ENCODE assay signal across 10 cellular contexts in the genomic region with DNA sequence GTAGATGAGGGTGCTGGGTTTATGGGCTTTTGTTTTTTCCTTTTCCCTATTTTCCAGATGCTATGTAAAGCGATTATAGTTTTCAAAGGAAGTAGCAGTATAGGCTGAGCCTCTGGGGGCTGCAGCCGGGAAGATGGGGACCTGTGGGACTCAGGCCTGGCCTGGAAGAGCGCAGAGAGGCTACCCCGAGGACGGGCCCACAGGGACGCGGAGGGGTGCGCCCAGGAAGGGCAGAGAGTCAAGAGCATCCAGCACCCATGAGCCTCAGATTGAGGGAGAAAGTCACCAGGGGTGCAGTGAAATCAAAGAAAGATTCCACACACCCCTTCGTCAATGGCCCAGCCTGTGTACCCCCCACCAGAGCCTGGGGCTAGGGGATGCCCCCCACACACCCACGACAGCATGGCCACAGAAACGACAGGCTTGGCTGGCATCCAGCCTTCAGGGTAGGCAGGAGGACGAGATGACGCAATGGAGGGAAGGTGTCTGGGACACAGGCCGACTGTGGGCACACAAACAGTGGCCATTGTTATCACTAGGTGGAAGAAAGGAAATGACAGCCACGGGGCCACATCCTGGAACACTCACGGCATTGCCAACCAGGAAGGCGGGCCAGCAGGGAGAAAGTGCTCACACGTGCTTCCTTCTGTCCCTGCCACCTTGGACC. TPM values are rescaled to one million over a fixed set of nuclear protein-coding genes. Genes with fewer than 3 reads are reported as not detected.
DNase-seq lines count a peak whose midpoint lies in the region; ATAC-seq, FAIRE-seq and TF ChIP-seq lines count a peak whose summit lies in the region.
"Had no signal": no experiment of that assay in that cellular context is flagged by ENCODE, and none has a peak within 500 bp of the region (broad histone marks: within the 10 kb centered on the region; RNA-seq: fewer than 3 reads in every experiment).

No MANE protein-coding gene starts in this region.

- no peaks in the 10 kb centered on the region for H3F3A ChIP-seq in PC-3 (ENCODE audit: low read length, unreplicated experiment)

- peak overlapping the region; percentile 30; the same call in 1 of the 3 replicates for H3K4me2 ChIP-seq in A549
- no peak overlapping the region for H3K4me2 ChIP-seq in PC-3 (ENCODE audit: low read length)
- no peak overlapping the region for H3K4me2 ChIP-seq in mammary epithelial cell (ENCODE audit: insufficient read depth, low read depth, low read length)
- H3K4me2 ChIP-seq: SK-N-SH had no signal

- whole genome bisulfite sequencing in A549 (ENCODE audit: missing lambda C conversion rate) = 82% methylated on average over 10 of the region's 18 CpGs
- WGBS in mammary epithelial cell (ENCODE audit: low coverage, missing lambda C conversion rate) = 28% methylated on average over 7 of the region's 18 CpGs

- no peaks in the 10 kb centered on the region for H4K20me1 ChIP-seq in PC-3 (ENCODE audit: low read length)
- H4K20me1 ChIP-seq in mammary epithelial cell (ENCODE audit: insufficient read depth, low read length) = no peaks in the 10 kb centered on the region

- no peak for FAIRE-seq in A549 (lab: Jason Lieb, UNC)
- FAIRE-seq: G401.6 had no signal

- no peak overlapping the region for H3K4me3 ChIP-seq in A549
- no peak overlapping the region for H3K4me3 ChIP-seq in PC-3 (ENCODE audit: low read length)
- no peak overlapping the region for H3K4me3 ChIP-seq in mammary epithelial cell (replicated peaks in 1 of 3; ENCODE audit: insufficient read depth in 1 of 3, low read depth in 2 of 3, low read length in 3 of 3)
- no peak overlapping the region for H3K4me3 ChIP-seq in mucosa of stomach (ENCODE audit: low read length)

- no peaks in the 10 kb centered on the region for H3K9me2 ChIP-seq in PC-3 (replicated peaks; ENCODE audit: low read length)
- H3K9me2 ChIP-seq: SK-N-SH had no signal

- peaks cover 30% of the 10 kb centered on the region for H3K4me1 ChIP-seq in A549
- peaks cover 12% of the 10 kb centered on the region for H3K4me1 ChIP-seq in PC-3 (ENCODE audit: insufficient read depth, low read length)
- peaks cover 38% of the 10 kb centered on the region for H3K4me1 ChIP-seq in mammary epithelial cell (ENCODE audit: insufficient read depth, low read length)
- peaks cover 40% of the 10 kb centered on the region for H3K4me1 ChIP-seq in mucosa of stomach (ENCODE audit: control insufficient read depth, insufficient read depth, low read length)

- TF ChIP-seq EP300 in A549 (IDR thresholded peaks at IDR 0.05) = no peak

- intact Hi-C loops in PC-3 (cut with micrococcal nuclease) (no loop called here), mammary epithelial cell (cut with micrococcal nuclease) (no loop called here)

- DNase-seq in A549 (ENCODE audit: low read depth in 1 of 2, low spot score in 1 of 2) (no peak), PC-3 (peak; percentile 13), mammary epithelial cell (peak; percentile 80), dedifferentiated amniotic fluid mesenchymal stem cell (ENCODE audit: extremely low spot score) (no peak), retina (no peak)
- DNase-seq: SK-N-SH had no signal

- CTCF ChIA-PET in A549 (lab: Yijun Ruan, JAX) = interaction anchor here (0.7 kb wide), 1 partner anchor 58 kb away, joined by 3 read pairs; no protein-coding TSS in a partner anchor
- CTCF ChIA-PET in PC-3 (lab: Charles Lee) = no interaction called here
- CTCF ChIA-PET in mammary epithelial cell (lab: Charles Lee; ENCODE audit: low non-redundant PET) = no interaction called here

- no peaks in the 10 kb centered on the region for H3K36me3 ChIP-seq in PC-3 (ENCODE audit: low read depth, low read length)
- no peaks in the 10 kb centered on the region for H3K36me3 ChIP-seq in mammary epithelial cell (ENCODE audit: insufficient read depth, low read length)
- no peaks in the 10 kb centered on the region for H3K36me3 ChIP-seq in mucosa of stomach (ENCODE audit: control insufficient read depth, insufficient read depth, low read length)

- dilution Hi-C loops in mammary epithelial cell (cut with HindIII; ENCODE audit: low sequenced_read_pairs) = loop anchor here (5.0 to 10.0 kb wide), 3 partner anchors 70 to 432 kb away; no protein-coding TSS in a partner anchor

- H3K79me2 ChIP-seq in PC-3 (ENCODE audit: low read length) (no peaks in the 10 kb centered on the region), mammary epithelial cell (ENCODE audit: insufficient read depth, low read length) (no peaks in the 10 kb centered on the region)

- H3K9ac ChIP-seq in PC-3 (ENCODE audit: low read length) = no peak overlapping the region
- H3K9ac ChIP-seq in mammary epithelial cell (ENCODE audit: insufficient read depth, low read length) = peak overlapping the region; percentile 49
- H3K9ac ChIP-seq in mucosa of stomach (ENCODE audit: low read length) = peak overlapping the region; percentile 48
- H3K9ac ChIP-seq: SK-N-SH had no signal

- TF ChIP-seq POLR2A in A549 (IDR thresholded peaks at IDR 0.05; ENCODE audit: low read length) = no peak

- no peaks in the 10 kb centered on the region for H3K27me3 ChIP-seq in PC-3 (ENCODE audit: low read length)
- no peaks in the 10 kb centered on the region for H3K27me3 ChIP-seq in mammary epithelial cell (ENCODE audit: insufficient read depth, low read length)
- no peaks in the 10 kb centered on the region for H3K27me3 ChIP-seq in mucosa of stomach (ENCODE audit: control insufficient read depth, insufficient read depth, low read length)

- no peaks in the 10 kb centered on the region for H3K9me3 ChIP-seq in A549
- no peaks in the 10 kb centered on the region for H3K9me3 ChIP-seq in PC-3 (ENCODE audit: low read length)
- no peaks in the 10 kb centered on the region for H3K9me3 ChIP-seq in mammary epithelial cell (replicated peaks; ENCODE audit: insufficient read depth, low read length)
- no peaks in the 10 kb centered on the region for H3K9me3 ChIP-seq in mucosa of stomach (ENCODE audit: control insufficient read depth, low read length)
- H3K9me3 ChIP-seq: SK-N-SH had no signal

- peak overlapping the region; percentile 44 to 68; a peak in 4 of 6 replicates for H3K27ac ChIP-seq in A549
- H3K27ac ChIP-seq in PC-3 (ENCODE audit: low read length) = no peak overlapping the region
- H3K27ac ChIP-seq in mammary epithelial cell (ENCODE audit: insufficient read depth, low read depth, low read length) = peak overlapping the region; percentile 77

- TF ChIP-seq RAD21 in A549 (conservative IDR thresholded peaks at IDR 0.05 in 1 of 2, IDR thresholded peaks at IDR 0.05 in 1 of 2) = no peak

- in situ Hi-C loops in mammary epithelial cell (cut with MboI; ENCODE audit: low sequenced_read_pairs in 2 of 2) = no loop called here

- BruUV-seq in PC-3 (replicated peaks; lab: Mats Ljungman, UMichigan) = no TSS peak
- BruUV-seq in mammary epithelial cell (replicated peaks; lab: Mats Ljungman, UMichigan) = no TSS peak

- POLR2A ChIA-PET in A549 (lab: Yijun Ruan, JAX) (no interaction called here), PC-3 (lab: Charles Lee; ENCODE audit: unreplicated experiment) (no interaction called here)

- ATAC-seq in A549 (no peak; a peak in 2 of 6 replicates), PC-3 (peak; percentile 68), HG03354 (IDR thresholded peaks at IDR 0.05; ENCODE audit: poor library complexity, severe bottlenecking, unreplicated experiment) (no peak), HG03442 (IDR thresholded peaks at IDR 0.05; ENCODE audit: unreplicated experiment) (no peak)

- TF ChIP-seq CTCF in A549 (IDR thresholded peaks at IDR 0.05) (no peak), PC-3 (conservative IDR thresholded peaks at IDR 0.05; ENCODE audit: low read depth, low read length) (no peak), mammary epithelial cell (conservative IDR thresholded peaks at IDR 0.05 in 1 of 2, IDR thresholded peaks at IDR 0.05 in 1 of 2; ENCODE audit: extremely low read depth in 1 of 2, insufficient read depth in 1 of 2, low read depth in 1 of 2, low read length in 2 of 2) (no peak)

- H2AFZ ChIP-seq in PC-3 (ENCODE audit: low read length) = no peak overlapping the region
- H2AFZ ChIP-seq in mammary epithelial cell (ENCODE audit: low read depth, low read length) = peak overlapping the region; percentile 88

TF ChIP-seq in A549, 52 proteins besides CTCF, POLR2A, EP300 and RAD21:
- peak in 1 of 2 experiments; percentile 59; a peak in 2 of 4 replicates for TF ChIP-seq CEBPB (IDR thresholded peaks at IDR 0.05)
- TF ChIP-seq MAFK (IDR thresholded peaks at IDR 0.05; ENCODE audit: partially characterized antibody) = no peak

RNA-seq across cellular contexts. Expression of a gene that starts 9.0 kb away (rescaled TPM):
- polyA plus RNA-seq in A549 (2011; rRNA removed) (7.4 and 10.7 TPM in 2 replicates), A549 (2017; fragmentation: RNase III; extraction: RNeasy Plus Mini Kit Qiagen cat#74134 plus additional on column Dnase treatment) (5.5 to 7.8 TPM (median 7.6 TPM) in 3 replicates), mammary epithelial cell (7.8 TPM)
- polyA plus RNA-seq in A549 (2012; cell fraction: cytosol; rRNA removed) = 6.2 and 9.3 TPM in 2 replicates
- polyA plus RNA-seq in A549 (2012; cell fraction: nucleus; rRNA removed) = 60.0 and 83.9 TPM in 2 replicates
- polyA minus RNA-seq in A549 (2011; rRNA and poly(A)+ RNA removed) = 16.1 and 26.2 TPM in 2 replicates
- total RNA-seq in PC-3 (2014; rRNA removed) (6.0 and 6.3 TPM in 2 replicates), mammary epithelial cell (10 to 100 TPM; 12.8 to 20.2 TPM)
- polyA minus RNA-seq in mammary epithelial cell = 7.9 TPM

RNA-seq across cellular contexts. Expression of a gene that starts 29.2 kb away (rescaled TPM):
- polyA plus RNA-seq in A549 (2011; rRNA removed) (3.5 and 4.0 TPM in 2 replicates), A549 (2017; fragmentation: RNase III; extraction: RNeasy Plus Mini Kit Qiagen cat#74134 plus additional on column Dnase treatment) (3.1 to 3.9 TPM (median 3.2 TPM) in 3 replicates), mammary epithelial cell (13.9 TPM)
- 7.5 and 9.6 TPM in 2 replicates for polyA plus RNA-seq in A549 (2012; cell fraction: cytosol; rRNA removed)
- 16.8 and 17.1 TPM in 2 replicates for polyA plus RNA-seq in A549 (2012; cell fraction: nucleus; rRNA removed)
- 2.1 and 3.6 TPM in 2 replicates for polyA minus RNA-seq in A549 (2011; rRNA and poly(A)+ RNA removed)
- total RNA-seq in PC-3 (2014; rRNA removed) (72.6 and 112 TPM in 2 replicates), mammary epithelial cell (10 to 100 TPM; 17.0 to 48.5 TPM)
- 5.3 TPM for polyA minus RNA-seq in mammary epithelial cell

Comparison
In these comparisons a context has a peak if more than half of its experiments do, and no peak if none do; other contexts are left out.
1. DNase-seq: peak in PC-3 (single experiment) and mammary epithelial cell (single experiment); none in A549 (0 of 2), dedifferentiated amniotic fluid mesenchymal stem cell (single experiment) and retina (single experiment).